ENCODE assay signal across 15 cellular contexts in genomic region chr9:112532427-112532826, GRCh38. TPM values are rescaled to one million over a fixed set of nuclear protein-coding genes. Genes with fewer than 3 reads are reported as not detected.
DNase-seq lines count a peak whose midpoint lies in the region; ATAC-seq, FAIRE-seq and TF ChIP-seq lines count a peak whose summit lies in the region.
"Had no signal": no experiment of that assay in that cellular context is flagged by ENCODE, and none has a peak within 500 bp of the region (broad histone marks: within the 10 kb centered on the region; RNA-seq: fewer than 3 reads in every experiment).

No MANE protein-coding gene starts in this region.

- peak; percentile 71 to 86 (median 82) for ATAC-seq in pancreas
- ATAC-seq in GM21381 (IDR thresholded peaks at IDR 0.05; ENCODE audit: unreplicated experiment) = no peak
- ATAC-seq: T-helper 17 cell had no signal

- peaks cover 0 to 24% (median 5%) of the 10 kb centered on the region in 3 donors for H3K4me1 ChIP-seq in pancreas

- no peaks in the 10 kb centered on the region for H3K9me3 ChIP-seq in pancreas

- FAIRE-seq in D721Med (lab: Jason Lieb, UNC) = peak; percentile 32
- no peak for FAIRE-seq in pancreas (lab: Jason Lieb, UNC)

- H3K36me3 ChIP-seq in pancreas = no peaks in the 10 kb centered on the region

- WGBS in pancreas, 2 donors = 9 to 14% methylated on average over 1 of the region's 1 CpG

- peak overlapping the region in 1 of 4 donors; percentile 17 for H3K27ac ChIP-seq in pancreas

- DNase-seq in D721Med (ENCODE audit: insufficient read length, low spot score) (no peak), NB4 (ENCODE audit: low read depth) (peak; percentile 47), fibroblast of gingiva (ENCODE audit: low read depth) (peak; percentile 89), pancreas (peak in 3 of 6 donors; percentile 21 to 48 (median 31))
- DNase-seq in activated CD4-positive, CD25-positive, alpha-beta regulatory T cell (lab: John Stamatoyannopoulos, UW) = no peak
- DNase-seq in stimulated activated CD4-positive, alpha-beta T cell treated with anti-CD3 and anti-CD28 coated beads, Interleukin-1b, Interleukin-23, amount 100 ng/mL, for 48 hours = no peak
- DNase-seq in stimulated activated CD4-positive, alpha-beta T cell treated with anti-CD3 and anti-CD28 coated beads, Interleukin-4, amount 100 ng/mL, for 24 hours = no peak
- DNase-seq: activated CD8-positive, alpha-beta memory T cell treated with anti-CD3 and anti-CD28 coated beads for 24 hours; CD4-positive, alpha-beta T cell; endodermal cell; H9; NCI-H1417; stimulated activated CD4-positive, alpha-beta T cell treated with anti-CD3 and anti-CD28 coated beads, Interleukin-4, amount 100 ng/mL, for 1 hour; T-helper 17 cell had no signal

- intact Hi-C loops in pancreas (cut with DNase I) = no loop called here

- no peak for TF ChIP-seq POLR2A in NB4 (IDR thresholded peaks at IDR 0.05; ENCODE audit: extremely low read depth, insufficient read length)

- no peak overlapping the region for H3K4me3 ChIP-seq in NB4 (ENCODE audit: low read depth, low read length)
- no peak overlapping the region for H3K4me3 ChIP-seq in pancreas

- TF ChIP-seq CTCF in D721Med (IDR thresholded peaks at IDR 0.05; ENCODE audit: insufficient read depth, missing control alignments) (no peak), NB4 (IDR thresholded peaks at IDR 0.05; ENCODE audit: low read depth, low read length) (no peak), pancreas (IDR thresholded peaks at IDR 0.05) (no peak)

- H3K27me3 ChIP-seq in pancreas = no peaks in the 10 kb centered on the region

RNA-seq across cellular contexts. Expression of gene KIAA1958, which starts 45.8 kb away (rescaled TPM):
- 10 to 100 TPM in 1 of 6 donors, 1 to 10 TPM in 5; 3.5 to 11.8 (median 6.2) TPM for total RNA-seq in pancreas
- 1 to 10 TPM; 1.4 to 1.7 TPM for polyA plus RNA-seq in pancreas

Comparison
In these comparisons a context has a peak if more than half of its experiments do, and no peak if none do; other contexts are left out.
1. DNase-seq: peak in NB4 (single experiment) and fibroblast of gingiva (single experiment); none in D721Med (single experiment), activated CD4-positive, CD25-positive, alpha-beta regulatory T cell (0 of 4), stimulated activated CD4-positive, alpha-beta T cell treated with anti-CD3 and anti-CD28 coated beads, Interleukin-1b, Interleukin-23, amount 100 ng/mL, for 48 hours (single experiment) and stimulated activated CD4-positive, alpha-beta T cell treated with anti-CD3 and anti-CD28 coated beads, Interleukin-4, amount 100 ng/mL, for 24 hours (single experiment).